Comparison of ENCODE assay signal across 8 cellular contexts in the genomic region with DNA sequence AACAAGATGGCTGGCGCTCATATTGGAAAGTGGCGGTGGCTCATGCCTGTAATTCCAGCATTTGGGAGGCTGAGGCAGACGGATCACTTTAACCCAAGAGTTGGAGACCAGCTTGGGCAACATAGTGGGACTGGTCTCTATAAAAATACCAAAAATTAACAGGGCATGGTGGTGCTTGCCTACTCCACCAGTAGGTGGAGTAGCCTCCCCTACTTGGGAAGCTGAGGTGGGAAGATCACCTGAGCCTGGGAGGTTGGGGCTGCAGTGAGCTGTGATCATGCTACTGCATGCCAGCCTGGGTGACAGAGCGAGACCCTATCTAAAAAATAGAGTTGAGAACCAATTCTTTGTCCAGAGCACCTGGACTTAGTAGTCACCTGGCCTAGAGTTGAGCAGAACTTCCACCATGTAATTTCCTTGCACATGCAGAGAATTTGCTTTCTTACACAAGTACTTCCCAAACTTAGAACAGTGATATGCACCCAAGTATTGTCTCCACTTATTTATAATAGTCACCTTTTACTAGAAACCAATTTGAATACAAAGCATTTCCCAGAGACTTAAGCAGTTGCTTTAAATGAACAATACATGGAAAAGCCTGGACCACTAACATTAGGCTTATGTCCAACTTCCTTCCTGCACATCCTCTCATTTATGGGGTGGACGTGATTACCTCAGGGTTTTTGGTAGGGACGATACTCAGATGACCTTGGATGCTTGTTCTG. TPM values are rescaled to one million over a fixed set of nuclear protein-coding genes. Genes with fewer than 3 reads are reported as not detected.
DNase-seq lines count a peak whose midpoint lies in the region; ATAC-seq and TF ChIP-seq lines count a peak whose summit lies in the region.

No MANE protein-coding gene starts in this region.

- no peaks in the 10 kb centered on the region for H3K9me3 Mint-ChIP-seq in immature natural killer cell

- TF ChIP-seq CTCF in AG10803 (conservative IDR thresholded peaks at IDR 0.05; ENCODE audit: low read length) = peak; percentile 27; the same call in 1 of the 2 replicates

- DNase-seq in AG10803 (ENCODE audit: low read depth) = no peak
- peak; percentile 28 to 49 for DNase-seq in SJCRH30
- peak in 2 of 3 donors; percentile 6 to 9 for DNase-seq in immature natural killer cell
- DNase-seq in caudate nucleus (lab: John Stamatoyannopoulos, UW) = no peak
- no peak for DNase-seq in DMS153 (lab: John Stamatoyannopoulos, UW)
- DNase-seq in DMS114 treated with DMSO at 0.1 percent for 48 hours (lab: John Stamatoyannopoulos, UW; ENCODE audit: unreplicated experiment) = no peak

- H3K36me3 Mint-ChIP-seq in immature natural killer cell = no peaks in the 10 kb centered on the region

- H3K27me3 Mint-ChIP-seq in immature natural killer cell (ENCODE audit: low read depth in 3 of 3) = peaks cover 1 to 3% (median 2%) of the 10 kb centered on the region in 3 donors

- ATAC-seq in GM18498 (IDR thresholded peaks at IDR 0.05; ENCODE audit: unreplicated experiment) (peak; percentile 78), HG02981 (IDR thresholded peaks at IDR 0.05; ENCODE audit: unreplicated experiment) (peak; percentile 84)

- no peaks in the 10 kb centered on the region for H3K27me3 ChIP-seq in SJCRH30

- H3K4me3 ChIP-seq in AG10803 (ENCODE audit: low read length) (no peak overlapping the region), SJCRH30 (no peak overlapping the region)

- no peak overlapping the region for H3K4me3 Mint-ChIP-seq in immature natural killer cell

- H3K27ac ChIP-seq in SJCRH30 (no peak overlapping the region), caudate nucleus (ENCODE audit: low read depth, low read length) (no peak overlapping the region)

- no peaks in the 10 kb centered on the region for H3K4me1 Mint-ChIP-seq in immature natural killer cell

- no peaks in the 10 kb centered on the region for H3K9me3 ChIP-seq in SJCRH30 (replicated peaks)

- no peak overlapping the region for H3K27ac Mint-ChIP-seq in immature natural killer cell

- no peaks in the 10 kb centered on the region for H3K4me1 ChIP-seq in SJCRH30

- no peaks in the 10 kb centered on the region for H3K36me3 ChIP-seq in SJCRH30

RNA-seq across cellular contexts. Expression of a gene that starts 15.9 kb away (rescaled TPM):
- total RNA-seq in SJCRH30 (2014; rRNA removed; shearing (Covaris generic)) = not detected in 2 replicates
- not detected for polyA plus RNA-seq in immature natural killer cell

Comparison
In these comparisons a context has a peak if more than half of its experiments do, and no peak if none do; other contexts are left out.
1. DNase-seq: peak in SJCRH30 (2 of 2) and immature natural killer cell (2 of 3); none in AG10803 (single experiment), caudate nucleus (0 of 61), DMS153 (single experiment) and DMS114 treated with DMSO at 0.1 percent for 48 hours (single experiment).